In the genomic region with DNA sequence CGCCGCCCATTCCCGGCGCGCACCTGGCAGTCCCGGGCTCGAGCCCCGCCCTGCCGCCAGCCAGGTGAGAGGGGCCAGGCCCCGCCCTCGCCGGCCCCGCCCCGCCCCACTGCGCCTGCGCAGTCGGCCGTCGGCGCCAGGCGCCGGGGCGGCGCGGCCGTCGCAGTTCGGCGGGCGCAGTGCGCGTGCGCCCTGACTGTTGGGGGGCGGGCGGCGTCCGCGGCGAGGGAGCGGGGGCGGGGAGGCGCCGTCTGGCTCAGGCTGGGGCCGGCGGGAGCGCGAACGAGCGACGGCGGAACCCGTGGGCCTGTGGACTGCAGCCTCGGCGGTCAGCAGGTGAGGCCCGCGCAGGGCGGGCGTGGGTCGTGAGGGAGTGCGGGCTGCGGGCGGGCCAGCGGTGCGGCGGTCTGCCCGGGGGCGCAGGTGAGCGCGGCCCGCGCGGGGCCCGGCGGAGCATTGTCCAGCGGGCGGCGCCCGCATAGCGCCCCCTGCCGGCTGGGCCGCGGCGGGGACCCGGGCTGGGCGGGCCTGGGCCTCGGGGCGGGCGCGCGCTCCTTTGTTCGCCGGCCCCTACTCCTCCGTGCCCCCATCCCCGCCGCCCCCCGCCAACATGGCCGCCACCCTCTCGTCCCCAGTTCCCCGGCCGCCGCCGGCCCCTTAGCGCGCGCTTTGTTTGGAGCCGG, we compare ENCODE assay signal across 8 cellular contexts. TPM values are rescaled to one million over a fixed set of nuclear protein-coding genes. Genes with fewer than 3 reads are reported as not detected.
DNase-seq lines count a peak whose midpoint lies in the region; ATAC-seq and TF ChIP-seq lines count a peak whose summit lies in the region.

Gene SPIN1, plus strand, starts transcription at position 242 of the 683 bp plus-strand sequence. CDS start 38,096 bp downstream, outside the sequence.

- H3K36me3 ChIP-seq in liver (ENCODE audit: control insufficient read depth in 4 of 4, insufficient read depth in 3 of 4, low read depth in 1 of 4, low read length in 3 of 4) = no peaks in the 10 kb centered on the region

- no peaks in the 10 kb centered on the region for H3K27me3 Mint-ChIP-seq in dendritic cell treated with granulocyte-macrophage colony-stimulating factor and Interleukin-4, amounts not matched to agents 40 ng/mL and 50 ng/mL, for 4 days

- peak within 1 kb of the TSS; percentile 79 to 89 for H3K27ac ChIP-seq in liver (ENCODE audit: low read depth in 1 of 2, low read length in 2 of 2)

- H3K27ac Mint-ChIP-seq in dendritic cell treated with granulocyte-macrophage colony-stimulating factor and Interleukin-4, amounts not matched to agents 40 ng/mL and 50 ng/mL, for 4 days = peak within 1 kb of the TSS; percentile 91

- no peaks in the 10 kb centered on the region for H3K9me3 ChIP-seq in liver (ENCODE audit: control insufficient read depth in 4 of 4, low read length in 3 of 4)

- peak; percentile 75 for ATAC-seq in GM18873 (IDR thresholded peaks at IDR 0.05; ENCODE audit: low FRiP score, unreplicated experiment)
- peak; percentile 84 for ATAC-seq in HG03108 (IDR thresholded peaks at IDR 0.05; ENCODE audit: unreplicated experiment)

- H3K4me3 Mint-ChIP-seq in dendritic cell treated with granulocyte-macrophage colony-stimulating factor and Interleukin-4, amounts not matched to agents 40 ng/mL and 50 ng/mL, for 4 days = peak within 1 kb of the TSS; percentile 89

- H3K4me3 ChIP-seq in liver (ENCODE audit: low read depth in 1 of 3, low read length in 3 of 3) = peak within 1 kb of the TSS; percentile 83 to 99 (median 93)

- intact Hi-C loops in dendritic cell treated with granulocyte-macrophage colony-stimulating factor and Interleukin-4, amounts not matched to agents 40 ng/mL and 50 ng/mL, for 4 days (cut with micrococcal nuclease) = loop anchor here (5.0 to 10.0 kb wide), 2 partner anchors 216 to 414 kb away; partner anchors contain the start of gene CDK20

- H3K9me3 Mint-ChIP-seq in dendritic cell treated with granulocyte-macrophage colony-stimulating factor and Interleukin-4, amounts not matched to agents 40 ng/mL and 50 ng/mL, for 4 days = no peaks in the 10 kb centered on the region

- WGBS in liver = under 1% methylated on average over 106 of the region's 106 CpGs

- H3K4me1 ChIP-seq in liver (ENCODE audit: control insufficient read depth in 4 of 4, insufficient read depth in 4 of 4, low read length in 3 of 4) = peaks cover 2 to 23% (median 22%) of the 10 kb centered on the region in 4 donors

- no peaks in the 10 kb centered on the region for H3K27me3 ChIP-seq in liver (ENCODE audit: control insufficient read depth in 4 of 4, insufficient read depth in 4 of 4, low read length in 3 of 4)

- H3K36me3 Mint-ChIP-seq in dendritic cell treated with granulocyte-macrophage colony-stimulating factor and Interleukin-4, amounts not matched to agents 40 ng/mL and 50 ng/mL, for 4 days (ENCODE audit: low read depth) = peaks cover 13% of the 10 kb centered on the region

- no peak for TF ChIP-seq RAD21 in liver (IDR thresholded peaks at IDR 0.05)

- DNase-seq in AG20443 (ENCODE audit: low spot score) (peak; percentile 100), NCI-H446 (lab: John Stamatoyannopoulos, UW) (peak; percentile 7 to 68)
- DNase-seq in activated CD4-positive, alpha-beta T cell treated with anti-CD3 and anti-CD28 coated beads, Interleukin-2, amount 50 U/mL, for 1 hour = peak; percentile 83
- peak; percentile 83 for DNase-seq in stimulated activated CD4-positive, alpha-beta T cell treated with anti-CD3 and anti-CD28 coated beads, Interleukin-4, amount 100 ng/mL, for 24 hours

- H3K4me1 Mint-ChIP-seq in dendritic cell treated with granulocyte-macrophage colony-stimulating factor and Interleukin-4, amounts not matched to agents 40 ng/mL and 50 ng/mL, for 4 days (ENCODE audit: low read depth) = peaks cover 43% of the 10 kb centered on the region

- peak within 1 kb of the TSS; percentile 13 to 82 for H3K9ac ChIP-seq in liver (ENCODE audit: low read depth in 1 of 2, low read length in 2 of 2)

- peak; percentile 73 for TF ChIP-seq CTCF in liver (IDR thresholded peaks at IDR 0.05; ENCODE audit: low read depth, low read length, missing input control)

TF ChIP-seq in liver, 16 proteins besides CTCF, POLR2A, EP300 and RAD21:
- TF ChIP-seq HNF4G (IDR thresholded peaks at IDR 0.05) (no peak), NR2F2 (IDR thresholded peaks at IDR 0.05) (no peak), FOXA2 (IDR thresholded peaks at IDR 0.05) (no peak), RXRA (IDR thresholded peaks at IDR 0.05) (no peak), JUND (IDR thresholded peaks at IDR 0.05) (no peak), MAX (IDR thresholded peaks at IDR 0.05) (no peak), FOXA1 (IDR thresholded peaks at IDR 0.05) (no peak), TAF1 (conservative IDR thresholded peaks at IDR 0.05) (no peak), GABPA (IDR thresholded peaks at IDR 0.05 in 1 of 2, conservative IDR thresholded peaks at IDR 0.05 in 1 of 2) (no peak), ZBTB33 (IDR thresholded peaks at IDR 0.05) (no peak), YY1 (IDR thresholded peaks at IDR 0.05) (no peak), EGR1 (IDR thresholded peaks at IDR 0.05; ENCODE audit: low read depth in 2 of 2) (no peak), SP1 (IDR thresholded peaks at IDR 0.05) (no peak), HNF4A (conservative IDR thresholded peaks at IDR 0.05) (no peak)
- TF ChIP-seq, protein P1, sequence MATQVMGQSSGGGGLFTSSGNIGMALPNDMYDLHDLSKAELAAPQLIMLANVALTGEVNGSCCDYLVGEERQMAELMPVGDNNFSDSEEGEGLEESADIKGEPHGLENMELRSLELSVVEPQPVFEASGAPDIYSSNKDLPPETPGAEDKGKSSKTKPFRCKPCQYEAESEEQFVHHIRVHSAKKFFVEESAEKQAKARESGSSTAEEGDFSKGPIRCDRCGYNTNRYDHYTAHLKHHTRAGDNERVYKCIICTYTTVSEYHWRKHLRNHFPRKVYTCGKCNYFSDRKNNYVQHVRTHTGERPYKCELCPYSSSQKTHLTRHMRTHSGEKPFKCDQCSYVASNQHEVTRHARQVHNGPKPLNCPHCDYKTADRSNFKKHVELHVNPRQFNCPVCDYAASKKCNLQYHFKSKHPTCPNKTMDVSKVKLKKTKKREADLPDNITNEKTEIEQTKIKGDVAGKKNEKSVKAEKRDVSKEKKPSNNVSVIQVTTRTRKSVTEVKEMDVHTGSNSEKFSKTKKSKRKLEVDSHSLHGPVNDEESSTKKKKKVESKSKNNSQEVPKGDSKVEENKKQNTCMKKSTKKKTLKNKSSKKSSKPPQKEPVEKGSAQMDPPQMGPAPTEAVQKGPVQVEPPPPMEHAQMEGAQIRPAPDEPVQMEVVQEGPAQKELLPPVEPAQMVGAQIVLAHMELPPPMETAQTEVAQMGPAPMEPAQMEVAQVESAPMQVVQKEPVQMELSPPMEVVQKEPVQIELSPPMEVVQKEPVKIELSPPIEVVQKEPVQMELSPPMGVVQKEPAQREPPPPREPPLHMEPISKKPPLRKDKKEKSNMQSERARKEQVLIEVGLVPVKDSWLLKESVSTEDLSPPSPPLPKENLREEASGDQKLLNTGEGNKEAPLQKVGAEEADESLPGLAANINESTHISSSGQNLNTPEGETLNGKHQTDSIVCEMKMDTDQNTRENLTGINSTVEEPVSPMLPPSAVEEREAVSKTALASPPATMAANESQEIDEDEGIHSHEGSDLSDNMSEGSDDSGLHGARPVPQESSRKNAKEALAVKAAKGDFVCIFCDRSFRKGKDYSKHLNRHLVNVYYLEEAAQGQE (IDR thresholded peaks at IDR 0.05) = no peak
- TF ChIP-seq, protein P2, sequence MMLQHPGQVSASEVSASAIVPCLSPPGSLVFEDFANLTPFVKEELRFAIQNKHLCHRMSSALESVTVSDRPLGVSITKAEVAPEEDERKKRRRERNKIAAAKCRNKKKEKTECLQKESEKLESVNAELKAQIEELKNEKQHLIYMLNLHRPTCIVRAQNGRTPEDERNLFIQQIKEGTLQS (IDR thresholded peaks at IDR 0.05) = no peak

RNA-seq across cellular contexts. Expression of gene SPIN1, which starts in this region (rescaled TPM):
- total RNA-seq in liver = 10 to 100 TPM; 27.4 to 30.3 TPM
- 1 to 10 TPM; 9.0 to 9.9 TPM for polyA plus RNA-seq in liver

Comparison
In these comparisons a context has a peak if more than half of its experiments do, and no peak if none do; other contexts are left out.
1. Peak in every context shown above with its lines: DNase-seq, ATAC-seq, H3K4me3 ChIP-seq and H3K27ac ChIP-seq.
2. DNase-seq: peak in every context shown above with its lines; median percentile 100 in AG20443; 83 in activated CD4-positive, alpha-beta T cell treated with anti-CD3 and anti-CD28 coated beads, Interleukin-2, amount 50 U/mL, for 1 hour; 83 in stimulated activated CD4-positive, alpha-beta T cell treated with anti-CD3 and anti-CD28 coated beads, Interleukin-4, amount 100 ng/mL, for 24 hours; 38 in NCI-H446.